ENCODE assay signal across 1 cellular context in the genomic region with DNA sequence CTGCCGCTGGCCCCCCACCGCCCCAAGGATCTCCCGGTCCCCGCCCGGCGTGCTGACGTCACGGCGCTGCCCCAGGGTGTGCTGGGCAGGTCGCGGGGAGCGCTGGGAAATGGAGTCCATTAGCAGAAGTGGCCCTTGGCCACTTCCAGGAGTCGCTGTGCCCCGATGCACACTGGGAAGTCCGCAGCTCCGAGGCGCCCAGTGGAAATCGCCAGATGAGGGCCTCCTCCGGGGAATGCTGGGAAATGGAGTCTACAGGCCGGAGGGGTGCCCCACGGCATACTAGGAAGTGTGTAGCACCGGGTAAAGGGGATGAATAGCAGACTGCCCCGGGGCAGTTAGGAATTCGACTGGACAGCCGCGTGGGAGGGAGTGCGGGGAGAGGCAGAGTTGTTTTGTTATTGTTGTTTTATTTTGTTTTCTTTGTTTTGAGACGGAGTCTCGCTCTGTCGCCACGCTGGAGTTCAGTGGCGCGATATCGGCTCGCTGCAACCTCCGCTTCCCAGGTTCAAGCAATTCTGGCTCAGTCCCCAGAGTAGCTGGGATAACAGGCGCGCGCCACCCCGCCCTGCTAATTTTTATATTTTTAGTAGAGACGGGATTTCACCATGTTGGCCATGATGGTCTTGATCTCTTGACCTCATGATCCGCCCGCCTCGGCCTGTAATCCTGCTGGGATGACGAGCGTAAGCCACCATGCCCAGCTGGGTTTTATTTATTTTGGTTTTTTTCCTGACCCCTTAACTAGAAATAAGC.
TF ChIP-seq lines count a peak whose summit lies in the region.

A gene (minus strand): TSS at position 2 of the 756 bp plus-strand sequence. CDS start 94 bp downstream, outside the sequence.

TF ChIP-seq in HEK293, 187 proteins besides CTCF, POLR2A, EP300 and RAD21 (continued from another document and continues in another):
- TF ChIP-seq, protein P1, sequence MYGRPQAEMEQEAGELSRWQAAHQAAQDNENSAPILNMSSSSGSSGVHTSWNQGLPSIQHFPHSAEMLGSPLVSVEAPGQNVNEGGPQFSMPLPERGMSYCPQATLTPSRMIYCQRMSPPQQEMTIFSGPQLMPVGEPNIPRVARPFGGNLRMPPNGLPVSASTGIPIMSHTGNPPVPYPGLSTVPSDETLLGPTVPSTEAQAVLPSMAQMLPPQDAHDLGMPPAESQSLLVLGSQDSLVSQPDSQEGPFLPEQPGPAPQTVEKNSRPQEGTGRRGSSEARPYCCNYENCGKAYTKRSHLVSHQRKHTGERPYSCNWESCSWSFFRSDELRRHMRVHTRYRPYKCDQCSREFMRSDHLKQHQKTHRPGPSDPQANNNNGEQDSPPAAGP (tag by site-specific recombination; IDR thresholded peaks at IDR 0.05) = peak; percentile 48; the same call in 1 of the 2 replicates
- TF ChIP-seq PRDM1 (tag by site-specific recombination; IDR thresholded peaks at IDR 0.05) = no peak
- peak; percentile 71 for TF ChIP-seq ZEB2 (tag by site-specific recombination; IDR thresholded peaks at IDR 0.05)
- TF ChIP-seq, protein P2, sequence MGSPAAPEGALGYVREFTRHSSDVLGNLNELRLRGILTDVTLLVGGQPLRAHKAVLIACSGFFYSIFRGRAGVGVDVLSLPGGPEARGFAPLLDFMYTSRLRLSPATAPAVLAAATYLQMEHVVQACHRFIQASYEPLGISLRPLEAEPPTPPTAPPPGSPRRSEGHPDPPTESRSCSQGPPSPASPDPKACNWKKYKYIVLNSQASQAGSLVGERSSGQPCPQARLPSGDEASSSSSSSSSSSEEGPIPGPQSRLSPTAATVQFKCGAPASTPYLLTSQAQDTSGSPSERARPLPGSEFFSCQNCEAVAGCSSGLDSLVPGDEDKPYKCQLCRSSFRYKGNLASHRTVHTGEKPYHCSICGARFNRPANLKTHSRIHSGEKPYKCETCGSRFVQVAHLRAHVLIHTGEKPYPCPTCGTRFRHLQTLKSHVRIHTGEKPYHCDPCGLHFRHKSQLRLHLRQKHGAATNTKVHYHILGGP (tag by site-specific recombination; IDR thresholded peaks at IDR 0.05) = no peak
- no peak for TF ChIP-seq ZNF48 (tag by site-specific recombination; IDR thresholded peaks at IDR 0.05)
- no peak for TF ChIP-seq ZNF354C (tag by site-specific recombination; IDR thresholded peaks at IDR 0.05; ENCODE audit: borderline replicate concordance, low read depth)
- peak; percentile 73 for TF ChIP-seq ZFHX2 (tag by site-specific recombination; conservative IDR thresholded peaks at IDR 0.05)
- TF ChIP-seq YY2 (tag by site-specific recombination; IDR thresholded peaks at IDR 0.05) = peak; percentile 61
- TF ChIP-seq ZNF473 (tag by site-specific recombination; IDR thresholded peaks at IDR 0.05) = no peak
- no peak for TF ChIP-seq ZNF433 (tag by site-specific recombination; IDR thresholded peaks at IDR 0.05; ENCODE audit: low read depth)
- TF ChIP-seq ZNF121 (tag by site-specific recombination; IDR thresholded peaks at IDR 0.05) = no peak
- TF ChIP-seq, protein P3, sequence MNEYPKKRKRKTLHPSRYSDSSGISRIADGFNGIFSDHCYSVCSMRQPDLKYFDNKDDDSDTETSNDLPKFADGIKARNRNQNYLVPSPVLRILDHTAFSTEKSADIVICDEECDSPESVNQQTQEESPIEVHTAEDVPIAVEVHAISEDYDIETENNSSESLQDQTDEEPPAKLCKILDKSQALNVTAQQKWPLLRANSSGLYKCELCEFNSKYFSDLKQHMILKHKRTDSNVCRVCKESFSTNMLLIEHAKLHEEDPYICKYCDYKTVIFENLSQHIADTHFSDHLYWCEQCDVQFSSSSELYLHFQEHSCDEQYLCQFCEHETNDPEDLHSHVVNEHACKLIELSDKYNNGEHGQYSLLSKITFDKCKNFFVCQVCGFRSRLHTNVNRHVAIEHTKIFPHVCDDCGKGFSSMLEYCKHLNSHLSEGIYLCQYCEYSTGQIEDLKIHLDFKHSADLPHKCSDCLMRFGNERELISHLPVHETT (tag by site-specific recombination; IDR thresholded peaks at IDR 0.05) = peak; percentile 77
- TF ChIP-seq ZNF10 (tag by site-specific recombination; IDR thresholded peaks at IDR 0.05) = no peak; the same call in 1 of the 2 replicates
- TF ChIP-seq ZNF600 (tag by site-specific recombination; IDR thresholded peaks at IDR 0.05) = peak; percentile 88; the same call in 1 of the 2 replicates
- TF ChIP-seq, protein P4, sequence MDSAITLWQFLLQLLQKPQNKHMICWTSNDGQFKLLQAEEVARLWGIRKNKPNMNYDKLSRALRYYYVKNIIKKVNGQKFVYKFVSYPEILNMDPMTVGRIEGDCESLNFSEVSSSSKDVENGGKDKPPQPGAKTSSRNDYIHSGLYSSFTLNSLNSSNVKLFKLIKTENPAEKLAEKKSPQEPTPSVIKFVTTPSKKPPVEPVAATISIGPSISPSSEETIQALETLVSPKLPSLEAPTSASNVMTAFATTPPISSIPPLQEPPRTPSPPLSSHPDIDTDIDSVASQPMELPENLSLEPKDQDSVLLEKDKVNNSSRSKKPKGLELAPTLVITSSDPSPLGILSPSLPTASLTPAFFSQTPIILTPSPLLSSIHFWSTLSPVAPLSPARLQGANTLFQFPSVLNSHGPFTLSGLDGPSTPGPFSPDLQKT (IDR thresholded peaks at IDR 0.05; ENCODE audit: borderline replicate concordance, low read depth, low read length) = no peak
- TF ChIP-seq ZNF777 (tag by site-specific recombination; IDR thresholded peaks at IDR 0.05; ENCODE audit: borderline replicate concordance) = no peak
- no peak for TF ChIP-seq ZNF169 (tag by site-specific recombination; IDR thresholded peaks at IDR 0.05)
- TF ChIP-seq SP2 (tag by site-specific recombination; IDR thresholded peaks at IDR 0.05) = peak; percentile 50; the same call in 1 of the 2 replicates
- TF ChIP-seq ZNF621 (tag by site-specific recombination; IDR thresholded peaks at IDR 0.05) = no peak
- TF ChIP-seq ZNF112 (tag by site-specific recombination; IDR thresholded peaks at IDR 0.05) = no peak
- TF ChIP-seq ZBTB48 (tag by site-specific recombination; IDR thresholded peaks at IDR 0.05) = 0 out of 2 replicates have a peak, but pooled peaks have one; percentile 16
- TF ChIP-seq, protein P5, sequence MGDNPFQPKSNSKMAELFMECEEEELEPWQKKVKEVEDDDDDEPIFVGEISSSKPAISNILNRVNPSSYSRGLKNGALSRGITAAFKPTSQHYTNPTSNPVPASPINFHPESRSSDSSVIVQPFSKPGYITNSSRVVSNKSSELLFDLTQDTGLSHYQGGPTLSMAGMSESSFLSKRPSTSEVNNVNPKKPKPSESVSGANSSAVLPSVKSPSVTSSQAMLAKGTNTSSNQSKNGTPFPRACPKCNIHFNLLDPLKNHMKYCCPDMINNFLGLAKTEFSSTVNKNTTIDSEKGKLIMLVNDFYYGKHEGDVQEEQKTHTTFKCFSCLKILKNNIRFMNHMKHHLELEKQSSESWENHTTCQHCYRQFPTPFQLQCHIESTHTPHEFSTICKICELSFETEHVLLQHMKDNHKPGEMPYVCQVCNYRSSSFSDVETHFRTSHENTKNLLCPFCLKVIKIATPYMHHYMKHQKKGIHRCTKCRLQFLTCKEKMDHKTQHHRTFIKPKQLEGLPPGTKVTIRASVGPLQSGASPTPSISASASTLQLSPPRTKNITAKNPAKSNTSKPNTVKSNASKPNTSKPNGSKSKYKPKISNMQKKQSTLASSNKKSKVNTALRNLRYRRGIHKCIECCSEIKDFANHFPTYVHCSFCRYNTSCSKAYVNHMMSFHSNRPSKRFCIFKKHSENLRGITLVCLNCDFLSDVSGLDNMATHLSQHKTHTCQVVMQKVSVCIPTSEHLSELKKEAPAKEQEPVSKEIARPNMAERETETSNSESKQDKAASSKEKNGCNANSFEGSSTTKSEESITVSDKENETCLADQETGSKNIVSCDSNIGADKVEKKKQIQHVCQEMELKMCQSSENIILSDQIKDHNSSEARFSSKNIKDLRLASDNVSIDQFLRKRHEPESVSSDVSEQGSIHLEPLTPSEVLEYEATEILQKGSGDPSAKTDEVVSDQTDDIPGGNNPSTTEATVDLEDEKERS (tag by site-specific recombination; IDR thresholded peaks at IDR 0.05) = 0 out of 2 replicates have a peak, but pooled peaks have one; percentile 49
- no peak for TF ChIP-seq ZNF555 (tag by site-specific recombination; conservative IDR thresholded peaks at IDR 0.05)
- no peak for TF ChIP-seq TRIM28 (IDR thresholded peaks at IDR 0.05; ENCODE audit: borderline replicate concordance, low read length)
- no peak for TF ChIP-seq ZNF311 (tag by site-specific recombination; IDR thresholded peaks at IDR 0.05; ENCODE audit: borderline replicate concordance)
- no peak for TF ChIP-seq ZNF571 (tag by site-specific recombination; IDR thresholded peaks at IDR 0.05)
- TF ChIP-seq KLF7 (tag by site-specific recombination; IDR thresholded peaks at IDR 0.05; ENCODE audit: borderline replicate concordance) = peak; percentile 41; the same call in 1 of the 2 replicates
- no peak for TF ChIP-seq ZNF747 (tag by site-specific recombination; IDR thresholded peaks at IDR 0.05)
- no peak for TF ChIP-seq ZNF670 (tag by site-specific recombination; IDR thresholded peaks at IDR 0.05; ENCODE audit: low read depth)
- no peak for TF ChIP-seq ZNF350 (tag by site-specific recombination; IDR thresholded peaks at IDR 0.05)
- peak; percentile 75 for TF ChIP-seq ZFP69B (tag by site-specific recombination; IDR thresholded peaks at IDR 0.05)
- no peak for TF ChIP-seq ZNF184 (tag by site-specific recombination; IDR thresholded peaks at IDR 0.05)
- TF ChIP-seq ZNF341 (tag by site-specific recombination; IDR thresholded peaks at IDR 0.05; ENCODE audit: low read depth) = 0 out of 2 replicates have a peak, but pooled peaks have one; percentile 24
- TF ChIP-seq ZNF558 (tag by site-specific recombination; IDR thresholded peaks at IDR 0.05) = no peak
- TF ChIP-seq ZNF623 (tag by site-specific recombination; IDR thresholded peaks at IDR 0.05) = no peak
- TF ChIP-seq, protein P6, sequence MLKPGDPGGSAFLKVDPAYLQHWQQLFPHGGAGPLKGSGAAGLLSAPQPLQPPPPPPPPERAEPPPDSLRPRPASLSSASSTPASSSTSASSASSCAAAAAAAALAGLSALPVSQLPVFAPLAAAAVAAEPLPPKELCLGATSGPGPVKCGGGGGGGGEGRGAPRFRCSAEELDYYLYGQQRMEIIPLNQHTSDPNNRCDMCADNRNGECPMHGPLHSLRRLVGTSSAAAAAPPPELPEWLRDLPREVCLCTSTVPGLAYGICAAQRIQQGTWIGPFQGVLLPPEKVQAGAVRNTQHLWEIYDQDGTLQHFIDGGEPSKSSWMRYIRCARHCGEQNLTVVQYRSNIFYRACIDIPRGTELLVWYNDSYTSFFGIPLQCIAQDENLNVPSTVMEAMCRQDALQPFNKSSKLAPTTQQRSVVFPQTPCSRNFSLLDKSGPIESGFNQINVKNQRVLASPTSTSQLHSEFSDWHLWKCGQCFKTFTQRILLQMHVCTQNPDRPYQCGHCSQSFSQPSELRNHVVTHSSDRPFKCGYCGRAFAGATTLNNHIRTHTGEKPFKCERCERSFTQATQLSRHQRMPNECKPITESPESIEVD (tag by site-specific recombination; IDR thresholded peaks at IDR 0.05) = no peak
- TF ChIP-seq, protein P7, sequence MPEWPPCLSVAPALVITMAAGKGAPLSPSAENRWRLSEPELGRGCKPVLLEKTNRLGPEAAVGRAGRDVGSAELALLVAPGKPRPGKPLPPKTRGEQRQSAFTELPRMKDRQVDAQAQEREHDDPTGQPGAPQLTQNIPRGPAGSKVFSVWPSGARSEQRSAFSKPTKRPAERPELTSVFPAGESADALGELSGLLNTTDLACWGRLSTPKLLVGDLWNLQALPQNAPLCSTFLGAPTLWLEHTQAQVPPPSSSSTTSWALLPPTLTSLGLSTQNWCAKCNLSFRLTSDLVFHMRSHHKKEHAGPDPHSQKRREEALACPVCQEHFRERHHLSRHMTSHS (tag by site-specific recombination; IDR thresholded peaks at IDR 0.05) = no peak
- 0 out of 2 replicates have a peak, but pooled peaks have one; percentile 26 for TF ChIP-seq WT1 (tag by site-specific recombination; IDR thresholded peaks at IDR 0.05)
- no peak for TF ChIP-seq HOXA7 (CRISPR knock-in tag; IDR thresholded peaks at IDR 0.05; ENCODE audit: borderline replicate concordance)
- TF ChIP-seq ZNF132 (tag by site-specific recombination; IDR thresholded peaks at IDR 0.05; ENCODE audit: borderline replicate concordance) = no peak
- TF ChIP-seq ZBTB1 (tag by site-specific recombination; IDR thresholded peaks at IDR 0.05) = no peak
- TF ChIP-seq, protein P8, sequence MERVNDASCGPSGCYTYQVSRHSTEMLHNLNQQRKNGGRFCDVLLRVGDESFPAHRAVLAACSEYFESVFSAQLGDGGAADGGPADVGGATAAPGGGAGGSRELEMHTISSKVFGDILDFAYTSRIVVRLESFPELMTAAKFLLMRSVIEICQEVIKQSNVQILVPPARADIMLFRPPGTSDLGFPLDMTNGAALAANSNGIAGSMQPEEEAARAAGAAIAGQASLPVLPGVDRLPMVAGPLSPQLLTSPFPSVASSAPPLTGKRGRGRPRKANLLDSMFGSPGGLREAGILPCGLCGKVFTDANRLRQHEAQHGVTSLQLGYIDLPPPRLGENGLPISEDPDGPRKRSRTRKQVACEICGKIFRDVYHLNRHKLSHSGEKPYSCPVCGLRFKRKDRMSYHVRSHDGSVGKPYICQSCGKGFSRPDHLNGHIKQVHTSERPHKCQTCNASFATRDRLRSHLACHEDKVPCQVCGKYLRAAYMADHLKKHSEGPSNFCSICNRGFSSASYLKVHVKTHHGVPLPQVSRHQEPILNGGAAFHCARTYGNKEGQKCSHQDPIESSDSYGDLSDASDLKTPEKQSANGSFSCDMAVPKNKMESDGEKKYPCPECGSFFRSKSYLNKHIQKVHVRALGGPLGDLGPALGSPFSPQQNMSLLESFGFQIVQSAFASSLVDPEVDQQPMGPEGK (tag by site-specific recombination; IDR thresholded peaks at IDR 0.05) = peak; percentile 59
- TF ChIP-seq, protein P9, sequence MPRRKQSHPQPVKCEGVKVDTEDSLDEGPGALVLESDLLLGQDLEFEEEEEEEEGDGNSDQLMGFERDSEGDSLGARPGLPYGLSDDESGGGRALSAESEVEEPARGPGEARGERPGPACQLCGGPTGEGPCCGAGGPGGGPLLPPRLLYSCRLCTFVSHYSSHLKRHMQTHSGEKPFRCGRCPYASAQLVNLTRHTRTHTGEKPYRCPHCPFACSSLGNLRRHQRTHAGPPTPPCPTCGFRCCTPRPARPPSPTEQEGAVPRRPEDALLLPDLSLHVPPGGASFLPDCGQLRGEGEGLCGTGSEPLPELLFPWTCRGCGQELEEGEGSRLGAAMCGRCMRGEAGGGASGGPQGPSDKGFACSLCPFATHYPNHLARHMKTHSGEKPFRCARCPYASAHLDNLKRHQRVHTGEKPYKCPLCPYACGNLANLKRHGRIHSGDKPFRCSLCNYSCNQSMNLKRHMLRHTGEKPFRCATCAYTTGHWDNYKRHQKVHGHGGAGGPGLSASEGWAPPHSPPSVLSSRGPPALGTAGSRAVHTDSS (tag by site-specific recombination; IDR thresholded peaks at IDR 0.05) = no peak
- TF ChIP-seq ZNF501 (tag by site-specific recombination; IDR thresholded peaks at IDR 0.05) = peak; percentile 84
- no peak for TF ChIP-seq EGR2 (tag by site-specific recombination; IDR thresholded peaks at IDR 0.05; ENCODE audit: low read depth)
- no peak for TF ChIP-seq ZNF223 (tag by site-specific recombination; IDR thresholded peaks at IDR 0.05)
- TF ChIP-seq SCRT2 (tag by site-specific recombination; IDR thresholded peaks at IDR 0.05) = no peak
- no peak for TF ChIP-seq ZFP3 (tag by site-specific recombination; IDR thresholded peaks at IDR 0.05; ENCODE audit: low read depth)
